ENCODE assay signal across 8 cellular contexts in the genomic region with DNA sequence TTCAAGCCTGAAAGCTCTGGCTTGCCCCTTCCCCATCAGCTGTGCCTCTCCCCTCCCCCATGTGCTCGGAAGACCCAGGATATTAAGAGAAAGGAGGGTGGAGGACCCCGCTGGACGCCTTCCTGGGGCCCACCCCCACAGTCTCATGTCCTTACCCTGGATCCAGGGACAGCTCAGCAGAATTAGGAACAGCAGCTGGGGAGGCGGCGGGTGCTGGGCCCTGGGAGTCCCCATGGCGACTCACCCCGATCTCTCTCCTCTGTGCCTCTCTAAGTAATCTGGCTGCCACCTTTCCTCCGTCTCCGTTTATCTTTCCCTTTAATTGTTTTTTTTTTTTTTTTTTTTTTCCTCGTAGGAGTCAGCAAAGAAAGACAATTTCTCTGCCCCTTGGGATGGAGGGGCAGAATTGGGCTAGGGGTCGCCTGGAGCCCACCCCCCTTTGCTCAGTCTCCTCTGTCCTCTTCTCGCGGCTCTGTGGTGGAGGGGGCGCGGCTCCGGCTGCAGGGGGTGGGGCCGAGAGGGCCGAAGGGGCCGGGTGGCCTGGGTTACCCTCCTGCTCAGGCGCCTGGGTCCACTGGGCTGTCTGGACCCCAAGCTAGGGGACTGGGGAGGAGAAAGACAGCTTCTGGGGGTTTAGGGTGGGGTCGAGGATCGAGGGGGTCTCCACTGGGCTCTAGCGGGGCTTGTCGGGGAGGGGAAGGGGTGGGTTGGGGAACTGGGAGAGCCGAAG. TPM values are rescaled to one million over a fixed set of nuclear protein-coding genes. Genes with fewer than 3 reads are reported as not detected.
DNase-seq lines count a peak whose midpoint lies in the region; ATAC-seq, FAIRE-seq and TF ChIP-seq lines count a peak whose summit lies in the region.

No MANE protein-coding gene starts in this region.

- H3K4me2 ChIP-seq in parathyroid adenoma (ENCODE audit: low read length) = no peak overlapping the region

- no peak for ATAC-seq in HG03378 (IDR thresholded peaks at IDR 0.05; ENCODE audit: unreplicated experiment)
- no peak for ATAC-seq in HG03439 (IDR thresholded peaks at IDR 0.05; ENCODE audit: unreplicated experiment)

- H3K36me3 ChIP-seq in parathyroid adenoma (ENCODE audit: control insufficient read depth, insufficient read depth, low read length) = no peaks in the 10 kb centered on the region

- TF ChIP-seq CTCF in dorsolateral prefrontal cortex (IDR thresholded peaks at IDR 0.05 in 54 of 56, conservative IDR thresholded peaks at IDR 0.05 in 2 of 56; ENCODE audit: low read depth in 1 of 56, partially characterized antibody in 56 of 56) (no peak), parathyroid adenoma (IDR thresholded peaks at IDR 0.05) (no peak), D721Med (IDR thresholded peaks at IDR 0.05; ENCODE audit: insufficient read depth, missing control alignments) (no peak)

- H3K9ac ChIP-seq in parathyroid adenoma = peak overlapping the region; percentile 64

- intact Hi-C loops in dorsolateral prefrontal cortex (cut with DNase I) = no loop called here

- H3K4me1 ChIP-seq in parathyroid adenoma = peaks cover 11% of the 10 kb centered on the region

- H2AFZ ChIP-seq in parathyroid adenoma = peak overlapping the region; percentile 97

- DNase-seq in DMS153 treated with DMSO at 0.1 percent for 48 hours (lab: John Stamatoyannopoulos, UW; ENCODE audit: unreplicated experiment) (peak; percentile 60), DMS153 (lab: John Stamatoyannopoulos, UW) (no peak), NCI-H2196 (lab: John Stamatoyannopoulos, UW; ENCODE audit: unreplicated experiment) (peak; percentile 75), dorsolateral prefrontal cortex (peak in 1 of 10 donors; percentile 59), D721Med (ENCODE audit: insufficient read length, low spot score) (no peak)

- H3K4me3 ChIP-seq in dorsolateral prefrontal cortex (peak overlapping the region; percentile 52 to 87 (median 72)), parathyroid adenoma (ENCODE audit: low read depth, low read length) (peak overlapping the region; percentile 22)

- no peaks in the 10 kb centered on the region for H3K9me3 ChIP-seq in parathyroid adenoma (ENCODE audit: control insufficient read depth, low read length)

- no peaks in the 10 kb centered on the region for H3K79me2 ChIP-seq in parathyroid adenoma

- H3K27me3 ChIP-seq in dorsolateral prefrontal cortex = no peaks in the 10 kb centered on the region
- H3K27me3 ChIP-seq in parathyroid adenoma (ENCODE audit: control insufficient read depth, insufficient read depth, low read length) = no peaks in the 10 kb centered on the region

- H3K27ac ChIP-seq in dorsolateral prefrontal cortex (peak overlapping the region in 58 of 59 donors; percentile 15 to 98 (median 91)), parathyroid adenoma (peak overlapping the region; percentile 97)

- no peak for FAIRE-seq in D721Med (lab: Jason Lieb, UNC)

RNA-seq across cellular contexts. Expression of a gene that starts 0.4 kb away (rescaled TPM):
- 100 to 1,000 TPM in 106 of 120 experiments, 10 to 100 TPM in 14; 57.0 to 207 (median 139) TPM for total RNA-seq in dorsolateral prefrontal cortex

RNA-seq across cellular contexts. Expression of a gene that starts 1.3 kb away (rescaled TPM):
- 100 to 1,000 TPM in 28 of 120 experiments, 10 to 100 TPM in 92; 60.7 to 127 (median 92.5) TPM for total RNA-seq in dorsolateral prefrontal cortex

RNA-seq across cellular contexts. Expression of a gene that starts 27.1 kb away (rescaled TPM):
- total RNA-seq in dorsolateral prefrontal cortex = 10 to 100 TPM; 38.6 to 87.0 (median 61.2) TPM

RNA-seq across cellular contexts. Expression of a gene that starts 35.9 kb away (rescaled TPM):
- 100 to 1,000 TPM in 36 of 120 experiments, 10 to 100 TPM in 84; 63.9 to 118 (median 94.7) TPM for total RNA-seq in dorsolateral prefrontal cortex

Comparison
In these comparisons a context has a peak if more than half of its experiments do, and no peak if none do; other contexts are left out.
1. DNase-seq: peak in DMS153 treated with DMSO at 0.1 percent for 48 hours (single experiment) and NCI-H2196 (single experiment); none in DMS153 (single experiment) and D721Med (single experiment).